16 cellular contexts compared by ENCODE assay signal in genomic region chr20:52614036-52614863, GRCh38.
"Had no signal": no experiment of that assay in that cellular context is flagged by ENCODE, and none has a peak within 500 bp of the region (broad histone marks: within the 10 kb centered on the region; RNA-seq: fewer than 3 reads in every experiment).

No MANE protein-coding gene starts in this region.

- DNase-seq: colonic mucosa; effector CD4-positive, alpha-beta T cell; endodermal cell; gastrocnemius medialis; islet precursor cell; mammary epithelial cell; mucosa of descending colon; naive thymus-derived CD8-positive, alpha-beta T cell; posterior cingulate gyrus; stimulated activated CD4-positive, alpha-beta T cell treated with anti-CD3 and anti-CD28 coated beads, Interleukin-4, amount 100 ng/mL, for 1 hour; tibial artery; upper lobe of right lung had no signal

- H3K4me3 ChIP-seq: colonic mucosa, gastrocnemius medialis, mucosa of descending colon, tibial artery, upper lobe of right lung, vagina had no signal

- H3K27ac ChIP-seq: colonic mucosa, gastrocnemius medialis, neutrophil, tibial artery, upper lobe of right lung, vagina had no signal

- ATAC-seq: gastrocnemius medialis; left lobe of liver; mucosa of descending colon; naive thymus-derived CD8-positive, alpha-beta T cell; stimulated activated memory B cell treated with anti-CD40 and anti-IgM and Interleukin-4, amounts not matched to agents 10 μg/mL and 1 μg/mL and 100 μg/mL, for 72 hours; upper lobe of right lung had no signal

- H3K27me3 ChIP-seq: colonic mucosa, gastrocnemius medialis, neutrophil, tibial artery, vagina had no signal

- H3K9me3 ChIP-seq: colonic mucosa, gastrocnemius medialis, mucosa of descending colon, neutrophil, tibial artery, upper lobe of right lung, vagina had no signal

- H3K4me1 ChIP-seq: colonic mucosa, gastrocnemius medialis, tibial artery, upper lobe of right lung, vagina had no signal

- H3K36me3 ChIP-seq: colonic mucosa, gastrocnemius medialis, neutrophil, tibial artery, upper lobe of right lung, vagina had no signal
